Comparison of ENCODE assay signal across 1 cellular context in genomic region chr6:56690519-56691200, GRCh38.
TF ChIP-seq lines count a peak whose summit lies in the region.

No MANE protein-coding gene starts in this region.

TF ChIP-seq in liver, 16 proteins besides CTCF, POLR2A, EP300 and RAD21 (continued from another document):
- TF ChIP-seq REST (IDR thresholded peaks at IDR 0.05) (peak; percentile 59), JUND (IDR thresholded peaks at IDR 0.05) (peak in 1 of 2 donors; percentile 12), NR2F2 (IDR thresholded peaks at IDR 0.05) (no peak), FOXA1 (IDR thresholded peaks at IDR 0.05) (no peak)
- TF ChIP-seq, protein P1, sequence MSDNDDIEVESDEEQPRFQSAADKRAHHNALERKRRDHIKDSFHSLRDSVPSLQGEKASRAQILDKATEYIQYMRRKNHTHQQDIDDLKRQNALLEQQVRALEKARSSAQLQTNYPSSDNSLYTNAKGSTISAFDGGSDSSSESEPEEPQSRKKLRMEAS (IDR thresholded peaks at IDR 0.05), result no peak
TF ChIP-seq in liver: peak in this region for 8.
